9 cellular contexts compared by ENCODE assay signal in the genomic region with DNA sequence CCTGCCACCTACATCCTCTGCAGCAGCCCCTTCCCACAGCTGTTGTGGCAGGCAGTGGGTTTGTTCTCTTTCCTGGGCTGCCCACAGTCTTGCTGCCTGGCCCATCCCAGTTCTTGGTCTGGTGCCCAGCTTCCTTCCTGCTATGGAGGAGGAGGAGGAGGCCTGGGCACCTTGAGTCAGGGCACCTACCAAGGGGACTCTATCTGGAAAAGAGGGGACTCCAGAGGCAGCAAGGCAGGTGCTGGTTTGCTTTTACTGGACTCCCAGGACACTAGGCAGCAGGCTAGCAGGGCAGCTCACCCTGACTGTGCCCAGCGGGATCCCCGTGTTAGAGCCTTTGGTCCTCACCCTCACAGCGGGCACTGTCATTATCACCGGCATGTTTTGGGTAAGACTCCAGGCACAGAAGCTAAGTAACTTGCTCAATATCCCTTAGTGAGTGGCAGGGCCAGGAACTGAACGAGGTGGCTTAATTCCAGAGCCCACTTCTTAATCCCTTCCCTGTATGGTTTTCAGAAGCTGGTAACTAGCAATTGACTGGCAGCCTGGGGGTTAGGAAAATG.
A peak's percentile ranks its signal among the peaks of the same experiment; 100 is the strongest.
DNase-seq lines count a peak whose midpoint lies in the region; ATAC-seq and TF ChIP-seq lines count a peak whose summit lies in the region.
"Had no signal": no experiment of that assay in that cellular context is flagged by ENCODE, and none has a peak within 500 bp of the region (broad histone marks: within the 10 kb centered on the region; RNA-seq: fewer than 3 reads in every experiment).

No MANE protein-coding gene starts in this region.

- no peak for TF ChIP-seq CTCF in CD14-positive monocyte (IDR thresholded peaks at IDR 0.05)

- intact Hi-C loops in CD14-positive monocyte (cut with micrococcal nuclease): loop anchor here in 1 of 2 donors (5.0 kb wide), 1 partner anchor 38 kb away; no protein-coding TSS in a partner anchor
- intact Hi-C loops in dendritic cell treated with granulocyte-macrophage colony-stimulating factor and Interleukin-4, amounts not matched to agents 40 ng/mL and 50 ng/mL, for 4 days (cut with micrococcal nuclease): loop anchor here (5.0 kb wide), 1 partner anchor 38 kb away; no protein-coding TSS in a partner anchor

- H3K9me3 ChIP-seq in MG63: no peaks in the 10 kb centered on the region

- peak overlapping the region; percentile 67 to 86 for H3K4me3 Mint-ChIP-seq in CD14-positive monocyte
- peak overlapping the region; percentile 40 for H3K4me3 Mint-ChIP-seq in dendritic cell treated with granulocyte-macrophage colony-stimulating factor and Interleukin-4, amounts not matched to agents 40 ng/mL and 50 ng/mL, for 4 days
- H3K4me3 Mint-ChIP-seq in naive thymus-derived CD8-positive, alpha-beta T cell: peak overlapping the region; percentile 64 to 93 (median 87)

- ATAC-seq in naive thymus-derived CD8-positive, alpha-beta T cell: no peak
- ATAC-seq in HG03354 (IDR thresholded peaks at IDR 0.05; ENCODE audit: poor library complexity, severe bottlenecking, unreplicated experiment) (no peak), GM19395 (IDR thresholded peaks at IDR 0.05; ENCODE audit: unreplicated experiment) (no peak)

- H3K27ac Mint-ChIP-seq in CD14-positive monocyte: peak overlapping the region; percentile 97 to 100 (median 100)
- H3K27ac Mint-ChIP-seq in dendritic cell treated with granulocyte-macrophage colony-stimulating factor and Interleukin-4, amounts not matched to agents 40 ng/mL and 50 ng/mL, for 4 days: peak overlapping the region; percentile 85
- H3K27ac Mint-ChIP-seq in naive thymus-derived CD8-positive, alpha-beta T cell: peak overlapping the region; percentile 96 to 100 (median 100)

- H3K4me3 ChIP-seq in MG63: no peak overlapping the region

- H3K27me3 Mint-ChIP-seq in CD14-positive monocyte (ENCODE audit: low read depth in 3 of 3): peaks cover 0 to 3% (median 0%) of the 10 kb centered on the region in 3 donors
- H3K27me3 Mint-ChIP-seq in dendritic cell treated with granulocyte-macrophage colony-stimulating factor and Interleukin-4, amounts not matched to agents 40 ng/mL and 50 ng/mL, for 4 days: no peaks in the 10 kb centered on the region
- H3K27me3 Mint-ChIP-seq in naive thymus-derived CD8-positive, alpha-beta T cell: no peaks in the 10 kb centered on the region

- H3K4me1 Mint-ChIP-seq in CD14-positive monocyte: peaks cover 63% of the 10 kb centered on the region
- H3K4me1 Mint-ChIP-seq in dendritic cell treated with granulocyte-macrophage colony-stimulating factor and Interleukin-4, amounts not matched to agents 40 ng/mL and 50 ng/mL, for 4 days (ENCODE audit: low read depth): peaks cover 69% of the 10 kb centered on the region
- peaks cover 37 to 75% (median 67%) of the 10 kb centered on the region in 4 donors for H3K4me1 Mint-ChIP-seq in naive thymus-derived CD8-positive, alpha-beta T cell

- peaks cover 0 to 3% (median 0%) of the 10 kb centered on the region in 7 donors for H3K9me3 Mint-ChIP-seq in CD14-positive monocyte
- H3K9me3 Mint-ChIP-seq in dendritic cell treated with granulocyte-macrophage colony-stimulating factor and Interleukin-4, amounts not matched to agents 40 ng/mL and 50 ng/mL, for 4 days: no peaks in the 10 kb centered on the region
- H3K9me3 Mint-ChIP-seq in naive thymus-derived CD8-positive, alpha-beta T cell: no peaks in the 10 kb centered on the region

- POLR2A ChIA-PET in naive thymus-derived CD8-positive, alpha-beta T cell (lab: Charles Lee): interaction anchor here (1.1 to 12.9 kb wide), 2 partner anchors 8 to 15 kb away, joined by 3 to 338 read pairs; no protein-coding TSS in a partner anchor

- H3K36me3 ChIP-seq in MG63: no peaks in the 10 kb centered on the region; the same call in 1 of the 2 replicates

- no peaks in the 10 kb centered on the region for H3K27me3 ChIP-seq in MG63

- DNase-seq in CD14-positive monocyte (ENCODE audit: low spot score) (no peak), MG63 (peak; percentile 80), pons (ENCODE audit: low spot score) (no peak), AG20443 (ENCODE audit: low spot score) (no peak)
- DNase-seq in naive thymus-derived CD8-positive, alpha-beta T cell: no peak
- DNase-seq: NCI-H526 treated with DMSO at 0.1 percent for 48 hours had no signal

- peaks cover 17 to 33% of the 10 kb centered on the region in 2 donors for H3K36me3 Mint-ChIP-seq in CD14-positive monocyte
- peaks cover 30% of the 10 kb centered on the region for H3K36me3 Mint-ChIP-seq in dendritic cell treated with granulocyte-macrophage colony-stimulating factor and Interleukin-4, amounts not matched to agents 40 ng/mL and 50 ng/mL, for 4 days (ENCODE audit: low read depth)
- no peaks in the 10 kb centered on the region for H3K36me3 Mint-ChIP-seq in naive thymus-derived CD8-positive, alpha-beta T cell
